ENCODE assay signal across 13 cellular contexts in the genomic region with DNA sequence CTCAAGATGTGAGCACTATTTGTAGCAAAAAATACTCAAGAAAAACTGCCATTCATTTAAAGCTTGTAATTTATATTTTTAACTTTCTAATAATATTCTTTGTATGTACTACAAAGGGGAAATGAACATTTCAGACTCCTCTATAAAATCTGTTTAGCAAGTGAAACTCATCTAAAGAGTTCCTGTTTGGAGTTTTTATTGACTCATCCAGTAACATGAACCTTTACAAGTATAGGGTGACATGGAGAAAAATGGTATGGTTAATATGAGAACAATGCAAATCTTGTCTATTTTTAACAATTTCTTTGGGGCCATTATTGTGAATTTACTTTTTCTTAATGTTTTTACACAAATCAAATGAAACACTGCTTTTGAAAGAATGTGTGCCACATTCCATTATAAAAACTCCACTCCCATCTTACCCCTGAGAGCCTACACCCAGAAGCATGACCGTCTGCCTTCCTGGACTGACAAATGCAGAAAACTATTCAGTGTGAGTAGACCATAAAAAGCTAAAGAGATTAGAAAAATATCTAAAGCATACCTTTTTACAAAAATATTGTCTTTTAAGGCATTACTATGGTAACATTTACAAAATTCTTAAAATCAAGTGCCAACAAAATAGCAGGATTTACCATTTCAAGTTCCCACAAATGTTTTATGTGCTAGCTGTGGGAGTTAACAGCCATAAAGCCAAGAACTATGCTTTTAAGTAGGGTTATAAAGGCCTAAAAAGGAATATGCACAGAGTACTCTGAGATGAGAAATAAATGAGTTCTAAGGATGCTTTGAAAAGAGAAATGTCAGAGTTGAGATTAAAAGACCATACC.
A peak's percentile ranks its signal among the peaks of the same experiment; 100 is the strongest.
DNase-seq lines count a peak whose midpoint lies in the region; ATAC-seq and TF ChIP-seq lines count a peak whose summit lies in the region.
"Had no signal": no experiment of that assay in that cellular context is flagged by ENCODE, and none has a peak within 500 bp of the region (broad histone marks: within the 10 kb centered on the region; RNA-seq: fewer than 3 reads in every experiment).

No MANE protein-coding gene starts in this region.

- peak; percentile 64 for ATAC-seq in GM19397 (IDR thresholded peaks at IDR 0.05; ENCODE audit: unreplicated experiment)
- ATAC-seq in HG03045 (IDR thresholded peaks at IDR 0.05; ENCODE audit: unreplicated experiment): peak; percentile 69
- ATAC-seq in mucosa of descending colon: no peak
- ATAC-seq in GM18861 (IDR thresholded peaks at IDR 0.05; ENCODE audit: unreplicated experiment): no peak
- ATAC-seq: pancreas had no signal

- H3K9me3 Mint-ChIP-seq in activated naive CD4-positive, alpha-beta T cell treated with anti-CD3 and anti-CD28 coated beads, Interleukin-2, amount 10 ng/mL, durations not matched to agents 7 days and 5 days: no peaks in the 10 kb centered on the region
- H3K9me3 Mint-ChIP-seq: IgD-negative memory B cell had no signal

- H3K27ac Mint-ChIP-seq in activated naive CD4-positive, alpha-beta T cell treated with anti-CD3 and anti-CD28 coated beads, Interleukin-2, amount 10 ng/mL, durations not matched to agents 7 days and 5 days: no peak overlapping the region
- H3K27ac Mint-ChIP-seq: IgD-negative memory B cell had no signal

- no peaks in the 10 kb centered on the region for H3K36me3 Mint-ChIP-seq in activated naive CD4-positive, alpha-beta T cell treated with anti-CD3 and anti-CD28 coated beads, Interleukin-2, amount 10 ng/mL, durations not matched to agents 7 days and 5 days
- H3K36me3 Mint-ChIP-seq: IgD-negative memory B cell had no signal

- no peaks in the 10 kb centered on the region for H3K27me3 Mint-ChIP-seq in activated naive CD4-positive, alpha-beta T cell treated with anti-CD3 and anti-CD28 coated beads, Interleukin-2, amount 10 ng/mL, durations not matched to agents 7 days and 5 days
- H3K27me3 Mint-ChIP-seq: IgD-negative memory B cell had no signal

- DNase-seq in A673 (ENCODE audit: low spot score) (peak; percentile 7), astrocyte of the spinal cord (ENCODE audit: low read depth, low spot score) (peak; percentile 54), mucosa of descending colon (no peak), hippocampal formation (lab: John Stamatoyannopoulos, UW) (no peak)
- DNase-seq in activated naive CD4-positive, alpha-beta T cell treated with anti-CD3 and anti-CD28 coated beads, Interleukin-2, amount 10 ng/mL, durations not matched to agents 7 days and 5 days: no peak
- DNase-seq: activated CD4-positive, alpha-beta T cell treated with anti-CD3 and anti-CD28 coated beads for 4 hours; central memory CD4-positive, alpha-beta T cell; pancreas; stimulated activated CD8-positive, alpha-beta memory T cell treated with anti-CD3 and anti-CD28 coated beads, Interleukin-4, amount 100 ng/mL, for 48 hours had no signal

- no peaks in the 10 kb centered on the region for H3K27me3 ChIP-seq in A673 (replicated peaks; ENCODE audit: insufficient read depth, low read depth, low read length, poor library complexity)
- H3K27me3 ChIP-seq: pancreas had no signal

- H3K4me3 ChIP-seq in A673 (ENCODE audit: low read depth, low read length, poor library complexity, severe bottlenecking): no peak overlapping the region
- no peak overlapping the region for H3K4me3 ChIP-seq in astrocyte of the spinal cord (ENCODE audit: low read depth, low read length)
- H3K4me3 ChIP-seq in mucosa of descending colon: no peak overlapping the region
- H3K4me3 ChIP-seq: pancreas had no signal

- in situ Hi-C loops in astrocyte of the spinal cord (cut with HindIII; ENCODE audit: low sequenced_read_pairs): no loop called here

- CTCF ChIA-PET in A673 (lab: Charles Lee): no interaction called here
- CTCF ChIA-PET in activated naive CD4-positive, alpha-beta T cell treated with anti-CD3 and anti-CD28 coated beads, Interleukin-2, amount 10 ng/mL, durations not matched to agents 7 days and 5 days (lab: Charles Lee): interaction anchor here (0.6 kb wide), 1 partner anchor 484 kb away, joined by 3 read pairs; no protein-coding TSS in a partner anchor

- no peak overlapping the region for H3K4me3 Mint-ChIP-seq in activated naive CD4-positive, alpha-beta T cell treated with anti-CD3 and anti-CD28 coated beads, Interleukin-2, amount 10 ng/mL, durations not matched to agents 7 days and 5 days
- H3K4me3 Mint-ChIP-seq: IgD-negative memory B cell had no signal

- POLR2A ChIA-PET in A673 (lab: Charles Lee; ENCODE audit: low non-redundant PET): no interaction called here

- H3K36me3 ChIP-seq in A673 (ENCODE audit: insufficient read depth, low read length, poor library complexity, severe bottlenecking) (no peaks in the 10 kb centered on the region), mucosa of descending colon (ENCODE audit: low read depth) (no peaks in the 10 kb centered on the region)
- H3K36me3 ChIP-seq: pancreas had no signal

- BruUV-seq in A673 (replicated peaks; lab: Mats Ljungman, UMichigan): no TSS peak

- H3K9me3 ChIP-seq in A673 (ENCODE audit: low read depth, low read length, poor library complexity, severe bottlenecking) (no peaks in the 10 kb centered on the region), mucosa of descending colon (no peaks in the 10 kb centered on the region)
- H3K9me3 ChIP-seq: pancreas had no signal

- H3K27ac ChIP-seq in A673 (ENCODE audit: low read depth, low read length, poor library complexity, severe bottlenecking): no peak overlapping the region
- H3K27ac ChIP-seq: pancreas had no signal

- H3K4me1 ChIP-seq in A673 (ENCODE audit: insufficient read depth, low read length, poor library complexity, severe bottlenecking): peaks cover 26% of the 10 kb centered on the region
- H3K4me1 ChIP-seq in mucosa of descending colon (ENCODE audit: low read depth): no peaks in the 10 kb centered on the region
- H3K4me1 ChIP-seq: pancreas had no signal

- no peaks in the 10 kb centered on the region for H3K4me1 Mint-ChIP-seq in activated naive CD4-positive, alpha-beta T cell treated with anti-CD3 and anti-CD28 coated beads, Interleukin-2, amount 10 ng/mL, durations not matched to agents 7 days and 5 days
- H3K4me1 Mint-ChIP-seq: IgD-negative memory B cell had no signal

- intact Hi-C loops in A673 (cut with micrococcal nuclease; ENCODE audit: unreplicated experiment) (no loop called here), mucosa of descending colon (cut with DNase I, micrococcal nuclease) (no loop called here)

- TF ChIP-seq CTCF in A673 (conservative IDR thresholded peaks at IDR 0.05; ENCODE audit: low read depth, low read length) (no peak), astrocyte of the spinal cord (IDR thresholded peaks at IDR 0.05; ENCODE audit: low read depth, low read length) (no peak), mucosa of descending colon (IDR thresholded peaks at IDR 0.05) (no peak)

Comparison
In these comparisons a context has a peak if more than half of its experiments do, and no peak if none do; other contexts are left out.
1. DNase-seq: peak in A673 (single experiment) and astrocyte of the spinal cord (single experiment); none in mucosa of descending colon (0 of 3), activated naive CD4-positive, alpha-beta T cell treated with anti-CD3 and anti-CD28 coated beads, Interleukin-2, amount 10 ng/mL, durations not matched to agents 7 days and 5 days (single experiment) and hippocampal formation (0 of 2).
2. ATAC-seq: peak in GM19397 (single experiment) and HG03045 (single experiment); none in mucosa of descending colon (single experiment) and GM18861 (single experiment).